ENCODE assay signal across 8 cellular contexts in genomic region chr3:119676020-119676419, GRCh38. TPM values are rescaled to one million over a fixed set of nuclear protein-coding genes. Genes with fewer than 3 reads are reported as not detected.
DNase-seq lines count a peak whose midpoint lies in the region; ATAC-seq and TF ChIP-seq lines count a peak whose summit lies in the region.

No MANE protein-coding gene starts in this region.

- H3K9me3 ChIP-seq in thyroid gland: no peaks in the 10 kb centered on the region

- H3K4me1 Mint-ChIP-seq in activated CD4-positive, alpha-beta T cell treated with anti-CD3 and anti-CD28 coated beads for 36 hours: peaks cover 37% of the 10 kb centered on the region
- peaks cover 34% of the 10 kb centered on the region for H3K4me1 Mint-ChIP-seq in activated naive CD8-positive, alpha-beta T cell treated with anti-CD3 and anti-CD28 coated beads, Interleukin-2, amount 10 ng/mL, durations not matched to agents 7 days and 5 days

- peak overlapping the region; percentile 95 for H3K4me3 Mint-ChIP-seq in activated CD4-positive, alpha-beta T cell treated with anti-CD3 and anti-CD28 coated beads for 36 hours
- H3K4me3 Mint-ChIP-seq in activated naive CD8-positive, alpha-beta T cell treated with anti-CD3 and anti-CD28 coated beads, Interleukin-2, amount 10 ng/mL, durations not matched to agents 7 days and 5 days: peak overlapping the region; percentile 87

- CTCF ChIA-PET in activated CD4-positive, alpha-beta T cell treated with anti-CD3 and anti-CD28 coated beads for 36 hours (lab: Charles Lee): interaction anchor here (0.6 to 1.5 kb wide), 5 partner anchors 11 to 141 kb away, joined by 3 to 4 read pairs (median 4); no protein-coding TSS in a partner anchor

- H3K9me3 Mint-ChIP-seq in activated CD4-positive, alpha-beta T cell treated with anti-CD3 and anti-CD28 coated beads for 36 hours (ENCODE audit: low read depth): no peaks in the 10 kb centered on the region
- H3K9me3 Mint-ChIP-seq in activated naive CD8-positive, alpha-beta T cell treated with anti-CD3 and anti-CD28 coated beads, Interleukin-2, amount 10 ng/mL, durations not matched to agents 7 days and 5 days: no peaks in the 10 kb centered on the region

- H3K4me3 ChIP-seq in thyroid gland (replicated peaks in 1 of 3): peak overlapping the region in 1 of 3 donors; percentile 60
- no peak overlapping the region for H3K4me3 ChIP-seq in H7 (ENCODE audit: insufficient read depth, low read depth, low read length)

- ATAC-seq in activated CD4-positive, alpha-beta T cell treated with anti-CD3 and anti-CD28 coated beads for 36 hours: no peak
- ATAC-seq in activated naive CD8-positive, alpha-beta T cell treated with anti-CD3 and anti-CD28 coated beads, Interleukin-2, amount 10 ng/mL, durations not matched to agents 7 days and 5 days (ENCODE audit: low read depth): no peak

- H3K36me3 Mint-ChIP-seq in activated CD4-positive, alpha-beta T cell treated with anti-CD3 and anti-CD28 coated beads for 36 hours (ENCODE audit: low read depth): peaks cover 38% of the 10 kb centered on the region
- H3K36me3 Mint-ChIP-seq in activated naive CD8-positive, alpha-beta T cell treated with anti-CD3 and anti-CD28 coated beads, Interleukin-2, amount 10 ng/mL, durations not matched to agents 7 days and 5 days: peaks cover 22% of the 10 kb centered on the region

- H3K27me3 Mint-ChIP-seq in activated CD4-positive, alpha-beta T cell treated with anti-CD3 and anti-CD28 coated beads for 36 hours: no peaks in the 10 kb centered on the region
- no peaks in the 10 kb centered on the region for H3K27me3 Mint-ChIP-seq in activated naive CD8-positive, alpha-beta T cell treated with anti-CD3 and anti-CD28 coated beads, Interleukin-2, amount 10 ng/mL, durations not matched to agents 7 days and 5 days

- intact Hi-C loops in activated CD4-positive, alpha-beta T cell treated with anti-CD3 and anti-CD28 coated beads for 36 hours (cut with DNase I, micrococcal nuclease): loop anchor here (2.0 to 10.0 kb wide), 11 partner anchors 25 to 1069 kb away; partner anchors contain the start of genes GTF2E1 (in 2 of the 2), RABL3 (in 2 of the 2), ARHGAP31 (in 1 of the 2) and LRRC58 (in 1 of the 2)
- intact Hi-C loops in thyroid gland (cut with DNase I): loop anchor here (10.0 kb wide), 1 partner anchor 181 kb away; the partner anchor contains the start of gene TIMMDC1

- TF ChIP-seq CTCF in thyroid gland (IDR thresholded peaks at IDR 0.05): no peak

- peaks cover 12 to 32% of the 10 kb centered on the region in 2 donors for H3K36me3 ChIP-seq in thyroid gland
- peaks cover 7% of the 10 kb centered on the region for H3K36me3 ChIP-seq in H7 (replicated peaks; ENCODE audit: control insufficient read depth, insufficient read depth, low read length)

- 49% methylated on average over 1 of the region's 1 CpG for WGBS in thyroid gland, 2 donors

- DNase-seq in activated CD4-positive, alpha-beta T cell treated with anti-CD3 and anti-CD28 coated beads for 36 hours: no peak
- no peak for DNase-seq in activated CD4-positive, alpha-beta T cell treated with anti-CD3 and anti-CD28 coated beads, Interleukin-2, amount 50 U/mL, for 1 hour
- DNase-seq in activated naive CD8-positive, alpha-beta T cell treated with anti-CD3 and anti-CD28 coated beads, Interleukin-2, amount 10 ng/mL, durations not matched to agents 7 days and 5 days: no peak
- peak; percentile 5 for DNase-seq in kidney tubule cell (ENCODE audit: low spot score)
- DNase-seq in thyroid gland: no peak
- DNase-seq in NCI-H2029 treated with DMSO at 0.1 percent for 48 hours (lab: John Stamatoyannopoulos, UW): no peak
- DNase-seq in medulla oblongata (ENCODE audit: extremely low spot score): no peak
- no peak for DNase-seq in H7

- H3K27ac Mint-ChIP-seq in activated CD4-positive, alpha-beta T cell treated with anti-CD3 and anti-CD28 coated beads for 36 hours: peak overlapping the region; percentile 97
- peak overlapping the region; percentile 97 for H3K27ac Mint-ChIP-seq in activated naive CD8-positive, alpha-beta T cell treated with anti-CD3 and anti-CD28 coated beads, Interleukin-2, amount 10 ng/mL, durations not matched to agents 7 days and 5 days

- peak overlapping the region; percentile 84 to 93 (median 90) for H3K27ac ChIP-seq in thyroid gland

- peaks cover 11 to 16% of the 10 kb centered on the region in 2 donors for H3K4me1 ChIP-seq in thyroid gland

- no peak for TF ChIP-seq POLR2A in thyroid gland (IDR thresholded peaks at IDR 0.05)

- H3K27me3 ChIP-seq in thyroid gland: no peaks in the 10 kb centered on the region
- no peaks in the 10 kb centered on the region for H3K27me3 ChIP-seq in H7 (ENCODE audit: control insufficient read depth, insufficient read depth, low read length)

- POLR2A ChIA-PET in activated CD4-positive, alpha-beta T cell treated with anti-CD3 and anti-CD28 coated beads for 36 hours (lab: Charles Lee): interaction anchor here (1.0 to 2.3 kb wide), 4 partner anchors 14 to 420 kb away, joined by 3 to 12 read pairs (median 3); partner anchors contain the start of gene TIMMDC1
- POLR2A ChIA-PET in activated naive CD8-positive, alpha-beta T cell treated with anti-CD3 and anti-CD28 coated beads, Interleukin-2, amount 10 ng/mL, durations not matched to agents 7 days and 5 days (lab: Charles Lee): interaction anchor here (1.1 to 2.6 kb wide), 11 partner anchors 13 to 213 kb away, joined by 3 to 16 read pairs (median 4); partner anchors contain the start of genes POGLUT1, TIMMDC1 and TMEM39A

RNA-seq across cellular contexts. Expression of gene COX17, which starts 1.2 kb away (rescaled TPM):
- 10 to 100 TPM; 69.5 to 82.8 TPM for total RNA-seq in activated CD4-positive, alpha-beta T cell treated with anti-CD3 and anti-CD28 coated beads for 36 hours
- total RNA-seq in activated naive CD8-positive, alpha-beta T cell treated with anti-CD3 and anti-CD28 coated beads, Interleukin-2, amount 10 ng/mL, durations not matched to agents 7 days and 5 days: 10 to 100 TPM; 55.7 to 59.9 TPM
- 10 to 100 TPM; 12.8 to 73.0 (median 46.0) TPM for total RNA-seq in thyroid gland
- total RNA-seq in H7 (2014; rRNA removed; shearing (Covaris generic)): 38.5 and 41.6 TPM in 2 replicates

RNA-seq across cellular contexts. Expression of gene POPDC2, which starts 15.6 kb away (rescaled TPM):
- 1 to 10 TPM; 1.4 to 1.7 TPM for total RNA-seq in activated CD4-positive, alpha-beta T cell treated with anti-CD3 and anti-CD28 coated beads for 36 hours
- total RNA-seq in activated naive CD8-positive, alpha-beta T cell treated with anti-CD3 and anti-CD28 coated beads, Interleukin-2, amount 10 ng/mL, durations not matched to agents 7 days and 5 days: 1 to 10 TPM; 3.4 to 4.5 TPM
- total RNA-seq in thyroid gland: 1 to 10 TPM; 1.9 to 5.4 (median 4.6) TPM
- total RNA-seq in H7 (2014; rRNA removed; shearing (Covaris generic)): 0.59 TPM in 1 of 2 replicates, not detected in the other

RNA-seq across cellular contexts. Expression of gene CFAP91, which starts 26.8 kb away (rescaled TPM):
- total RNA-seq in activated CD4-positive, alpha-beta T cell treated with anti-CD3 and anti-CD28 coated beads for 36 hours: under 1 TPM; 0.25 to 0.67 TPM
- under 1 TPM; 0.11 to 0.94 TPM for total RNA-seq in activated naive CD8-positive, alpha-beta T cell treated with anti-CD3 and anti-CD28 coated beads, Interleukin-2, amount 10 ng/mL, durations not matched to agents 7 days and 5 days
- total RNA-seq in thyroid gland: 10 to 100 TPM in 3 of 4 donors, 1 to 10 TPM in 1; 9.4 to 28.0 (median 22.8) TPM
- total RNA-seq in H7 (2014; rRNA removed; shearing (Covaris generic)): 0.37 and 1.8 TPM in 2 replicates
